9 cellular contexts compared by ENCODE assay signal in genomic region chr16:88391497-88391850, GRCh38. TPM values are rescaled to one million over a fixed set of nuclear protein-coding genes. Genes with fewer than 3 reads are reported as not detected.
"Had no signal": no experiment of that assay in that cellular context is flagged by ENCODE, and none has a peak within 500 bp of the region (broad histone marks: within the 10 kb centered on the region; RNA-seq: fewer than 3 reads in every experiment).

No MANE protein-coding gene starts in this region.

- H3K9me3 ChIP-seq: HAP-1 had no signal

- H2AFZ ChIP-seq: GM23248 had no signal

- ATAC-seq: HCT116, HepG2, K562 had no signal

- H3K4me1 ChIP-seq: HAP-1 had no signal

- H3K27ac ChIP-seq: GM23248, HL-60 had no signal

- DNase-seq: GM23248, GOT3, H7, HFFc6 had no signal

- H3K9ac ChIP-seq: GM23248 had no signal

- H3K4me3 ChIP-seq: GM23248, HAP-1, K562 had no signal

- H3K36me3 ChIP-seq: HAP-1 had no signal

RNA-seq across cellular contexts. Expression of gene ZNF469, which starts 8.7 kb away (rescaled TPM):
- total RNA-seq: HepG2 had no signal
- polyA plus RNA-seq: HepG2 had no signal
